Comparison of ENCODE assay signal across 8 cellular contexts in the genomic region with DNA sequence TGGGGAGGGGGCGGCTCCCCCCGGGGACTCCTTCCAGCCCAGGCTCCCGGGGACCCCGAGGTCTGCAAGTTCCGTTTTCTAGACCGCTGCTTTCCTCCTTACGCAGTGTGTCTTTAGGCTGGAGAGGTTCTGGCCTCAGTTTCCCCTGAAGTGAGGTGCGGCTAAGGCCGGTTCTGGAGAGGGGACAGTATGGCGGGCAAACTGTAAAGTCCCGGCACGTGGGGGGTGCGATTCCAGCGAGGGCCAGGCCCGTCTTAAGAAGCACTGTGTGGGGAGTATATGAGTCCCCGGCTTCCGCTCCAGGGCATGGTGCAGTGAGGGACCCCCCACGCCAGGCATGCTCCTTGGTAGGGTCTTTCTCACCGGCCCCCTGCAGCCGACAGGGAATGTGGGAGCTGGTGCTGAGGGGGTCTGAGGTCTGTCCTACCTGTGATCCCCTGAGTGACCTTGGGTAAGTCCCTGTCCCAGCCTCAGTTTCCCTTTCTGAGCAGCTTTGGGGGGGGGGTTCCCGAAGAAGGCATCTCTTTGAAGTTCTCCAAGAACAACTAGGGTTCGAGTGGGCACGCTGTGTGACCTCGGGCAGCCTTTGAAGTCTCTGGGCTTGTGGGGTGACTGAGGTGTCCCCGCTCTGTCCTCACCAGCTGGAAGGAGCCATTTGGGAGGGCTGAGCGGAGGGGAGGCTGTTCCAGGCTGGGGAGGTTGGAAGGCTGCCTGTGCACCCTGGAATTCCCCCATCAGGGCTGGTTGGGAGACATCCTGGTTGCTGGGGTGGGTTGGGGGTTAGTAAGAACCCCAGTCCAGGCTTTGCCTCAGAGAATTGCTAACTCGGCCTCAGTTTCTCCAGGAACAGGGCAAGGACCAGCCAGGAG. TPM values are rescaled to one million over a fixed set of nuclear protein-coding genes. Genes with fewer than 3 reads are reported as not detected.
A peak's percentile ranks its signal among the peaks of the same experiment; 100 is the strongest.
DNase-seq lines count a peak whose midpoint lies in the region; ATAC-seq and TF ChIP-seq lines count a peak whose summit lies in the region.

No MANE protein-coding gene starts in this region.

- TF ChIP-seq CTCF in kidney epithelial cell (IDR thresholded peaks at IDR 0.05; ENCODE audit: insufficient read depth, low read length, poor library complexity, severe bottlenecking) (no peak), transverse colon (IDR thresholded peaks at IDR 0.05) (no peak)

- no peaks in the 10 kb centered on the region for H3K9me3 ChIP-seq in transverse colon

- peak overlapping the region; percentile 43 for H3K4me3 Mint-ChIP-seq in activated CD4-positive, alpha-beta T cell treated with anti-CD3 and anti-CD28 coated beads, Interleukin-2, amount 10 ng/mL, durations not matched to agents 24 days and 14 days
- H3K4me3 Mint-ChIP-seq in activated naive CD8-positive, alpha-beta T cell treated with anti-CD3 and anti-CD28 coated beads, Interleukin-2, amount 50 U/mL, for 24 hours: peak overlapping the region; percentile 72

- H3K36me3 ChIP-seq in kidney epithelial cell (ENCODE audit: control insufficient read depth, insufficient read depth, low read length): no peaks in the 10 kb centered on the region
- H3K36me3 ChIP-seq in transverse colon: no peaks in the 10 kb centered on the region

- 26% methylated on average over 27 of the region's 27 CpGs; no CpG with 5 or more reads in 1 of the 2 donors for WGBS in transverse colon (ENCODE audit: low coverage in 1 of 2), 2 donors

- no peak for ATAC-seq in activated naive CD8-positive, alpha-beta T cell treated with anti-CD3 and anti-CD28 coated beads, Interleukin-2, amount 50 U/mL, for 24 hours
- ATAC-seq in HG03439 (IDR thresholded peaks at IDR 0.05; ENCODE audit: unreplicated experiment): no peak

- H3K27me3 ChIP-seq in kidney epithelial cell (ENCODE audit: control insufficient read depth, insufficient read depth, low read length) (no peaks in the 10 kb centered on the region), transverse colon (no peaks in the 10 kb centered on the region)

- in situ Hi-C loops in transverse colon (cut with MboI; ENCODE audit: low pct_ligation_motif_present in 1 of 4, low pct_unique_long_range_greater_than_20kb in 1 of 4, low sequenced_read_pairs in 3 of 4): no loop called here

- H3K4me1 ChIP-seq in transverse colon: peaks cover 7 to 62% (median 34%) of the 10 kb centered on the region in 4 donors

- H3K27ac ChIP-seq in transverse colon: peak overlapping the region; percentile 94 to 100 (median 97)

- no peak overlapping the region for H3K27ac Mint-ChIP-seq in activated CD4-positive, alpha-beta T cell treated with anti-CD3 and anti-CD28 coated beads, Interleukin-2, amount 10 ng/mL, durations not matched to agents 24 days and 14 days
- no peak overlapping the region for H3K27ac Mint-ChIP-seq in activated naive CD8-positive, alpha-beta T cell treated with anti-CD3 and anti-CD28 coated beads, Interleukin-2, amount 50 U/mL, for 24 hours

- peak overlapping the region; percentile 90 for H3K4me3 ChIP-seq in kidney epithelial cell (ENCODE audit: low read depth, low read length)
- H3K4me3 ChIP-seq in transverse colon: peak overlapping the region; percentile 59 to 91 (median 84)

- TF ChIP-seq POLR2A in transverse colon (IDR thresholded peaks at IDR 0.05): no peak

- intact Hi-C loops in activated CD4-positive, alpha-beta T cell treated with anti-CD3 and anti-CD28 coated beads, Interleukin-2, amount 10 ng/mL, durations not matched to agents 24 days and 14 days (cut with micrococcal nuclease): no loop called here
- intact Hi-C loops in transverse colon (cut with DNase I; ENCODE audit: low total_unique reads): loop anchor here (2.0 kb wide), 1 partner anchor 37 kb away; no protein-coding TSS in a partner anchor

- DNase-seq in activated CD4-positive, alpha-beta T cell treated with anti-CD3 and anti-CD28 coated beads, Interleukin-2, amount 10 ng/mL, durations not matched to agents 24 days and 14 days: no peak
- no peak for DNase-seq in activated CD4-positive, alpha-beta T cell treated with anti-CD3 and anti-CD28 coated beads for 1 hour
- no peak for DNase-seq in activated naive CD8-positive, alpha-beta T cell treated with anti-CD3 and anti-CD28 coated beads, Interleukin-2, amount 50 U/mL, for 24 hours
- DNase-seq in kidney epithelial cell (ENCODE audit: low read depth) (no peak), transverse colon (no peak), NCI-H1436 (lab: John Stamatoyannopoulos, UW) (no peak), NCI-H2227 treated with DMSO at 0.1 percent for 48 hours (lab: John Stamatoyannopoulos, UW) (no peak)

- TF ChIP-seq EP300 in transverse colon (IDR thresholded peaks at IDR 0.05; ENCODE audit: low read depth): no peak

- peaks cover 34% of the 10 kb centered on the region for H3K27me3 Mint-ChIP-seq in activated CD4-positive, alpha-beta T cell treated with anti-CD3 and anti-CD28 coated beads, Interleukin-2, amount 10 ng/mL, durations not matched to agents 24 days and 14 days
- peaks cover 4% of the 10 kb centered on the region for H3K27me3 Mint-ChIP-seq in activated naive CD8-positive, alpha-beta T cell treated with anti-CD3 and anti-CD28 coated beads, Interleukin-2, amount 50 U/mL, for 24 hours

- no peaks in the 10 kb centered on the region for H3K36me3 Mint-ChIP-seq in activated CD4-positive, alpha-beta T cell treated with anti-CD3 and anti-CD28 coated beads, Interleukin-2, amount 10 ng/mL, durations not matched to agents 24 days and 14 days (ENCODE audit: low read depth)
- H3K36me3 Mint-ChIP-seq in activated naive CD8-positive, alpha-beta T cell treated with anti-CD3 and anti-CD28 coated beads, Interleukin-2, amount 50 U/mL, for 24 hours (ENCODE audit: low read depth): no peaks in the 10 kb centered on the region

- H3K9me3 Mint-ChIP-seq in activated CD4-positive, alpha-beta T cell treated with anti-CD3 and anti-CD28 coated beads, Interleukin-2, amount 10 ng/mL, durations not matched to agents 24 days and 14 days: no peaks in the 10 kb centered on the region
- no peaks in the 10 kb centered on the region for H3K9me3 Mint-ChIP-seq in activated naive CD8-positive, alpha-beta T cell treated with anti-CD3 and anti-CD28 coated beads, Interleukin-2, amount 50 U/mL, for 24 hours

- H3K4me1 Mint-ChIP-seq in activated CD4-positive, alpha-beta T cell treated with anti-CD3 and anti-CD28 coated beads, Interleukin-2, amount 10 ng/mL, durations not matched to agents 24 days and 14 days: peaks cover 14% of the 10 kb centered on the region
- peaks cover 42% of the 10 kb centered on the region for H3K4me1 Mint-ChIP-seq in activated naive CD8-positive, alpha-beta T cell treated with anti-CD3 and anti-CD28 coated beads, Interleukin-2, amount 50 U/mL, for 24 hours

RNA-seq across cellular contexts. Expression of gene NFIC, which starts 1.4 kb away (rescaled TPM):
- total RNA-seq in activated CD4-positive, alpha-beta T cell treated with anti-CD3 and anti-CD28 coated beads, Interleukin-2, amount 10 ng/mL, durations not matched to agents 24 days and 14 days: 16.9 and 19.8 TPM in 2 replicates
- total RNA-seq in kidney epithelial cell: 18.0 and 31.6 TPM in 2 replicates
- 100 to 1,000 TPM in 1 of 4 donors, 10 to 100 TPM in 3; 39.9 to 145 (median 68.1) TPM for total RNA-seq in transverse colon
